In genomic region chr4:169241480-169241879, GRCh38 we compare ENCODE assay signal across 20 cellular contexts.
"Had no signal": no experiment of that assay in that cellular context is flagged by ENCODE, and none has a peak within 500 bp of the region (broad histone marks: within the 10 kb centered on the region; RNA-seq: fewer than 3 reads in every experiment).

No MANE protein-coding gene starts in this region.

- H3K27ac Mint-ChIP-seq: activated CD8-positive, alpha-beta T cell treated with anti-CD3 and anti-CD28 coated beads for 36 hours; activated naive CD4-positive, alpha-beta T cell treated with anti-CD3 and anti-CD28 coated beads, Interleukin-2, amount 50 U/mL, for 72 hours; endodermal cell; memory B cell; natural killer cell had no signal

- H3K4me3 Mint-ChIP-seq: activated CD8-positive, alpha-beta T cell treated with anti-CD3 and anti-CD28 coated beads for 36 hours; activated T-cell treated with anti-CD3 and anti-CD28 coated beads, Interleukin-2, amount 50 U/mL, for 4 hours; endodermal cell; memory B cell; natural killer cell had no signal

- H3K4me1 Mint-ChIP-seq: memory B cell, natural killer cell had no signal

- H3K9me3 ChIP-seq: left lung, psoas muscle, right lobe of liver, stomach, thoracic aorta, vagina had no signal

- FAIRE-seq: keratinocyte had no signal

- H3K9me3 Mint-ChIP-seq: activated CD8-positive, alpha-beta T cell treated with anti-CD3 and anti-CD28 coated beads for 36 hours; activated naive CD4-positive, alpha-beta T cell treated with anti-CD3 and anti-CD28 coated beads, Interleukin-2, amount 50 U/mL, for 72 hours; activated T-cell treated with anti-CD3 and anti-CD28 coated beads, Interleukin-2, amount 50 U/mL, for 4 hours; endodermal cell; memory B cell; natural killer cell had no signal

- H3K36me3 ChIP-seq: brain microvascular endothelial cell, left lung, right lobe of liver, stomach, thoracic aorta, vagina had no signal

- H3K27me3 Mint-ChIP-seq: memory B cell had no signal

- H3K27ac ChIP-seq: brain microvascular endothelial cell, left lung, psoas muscle, right lobe of liver, stomach, vagina had no signal

- H3K27me3 ChIP-seq: brain microvascular endothelial cell, dorsolateral prefrontal cortex, left lung, right lobe of liver, stomach, vagina had no signal

- H3K4me2 ChIP-seq: smooth muscle cell had no signal

- H3K4me3 ChIP-seq: dorsolateral prefrontal cortex, left lung, psoas muscle, right lobe of liver, smooth muscle cell, stomach, thoracic aorta, vagina had no signal

- H3K36me3 Mint-ChIP-seq: activated naive CD4-positive, alpha-beta T cell treated with anti-CD3 and anti-CD28 coated beads, Interleukin-2, amount 50 U/mL, for 72 hours; natural killer cell had no signal

- DNase-seq: activated CD4-positive, alpha-beta T cell treated with anti-CD3 and anti-CD28 coated beads for 4 hours; activated CD8-positive, alpha-beta T cell treated with anti-CD3 and anti-CD28 coated beads for 36 hours; activated effector memory CD4-positive, alpha-beta T cell treated with Interleukin-2 at 50 U/mL for 16 hours; activated T-cell treated with anti-CD3 and anti-CD28 coated beads, Interleukin-2, amount 50 U/mL, for 4 hours; brain microvascular endothelial cell; dorsolateral prefrontal cortex; endodermal cell; hippocampal formation; left lung; natural killer cell; psoas muscle; right lobe of liver; stomach; T-helper 2 cell had no signal
